Comparison of ENCODE assay signal across 16 cellular contexts in genomic region chr18:79108520-79109215, GRCh38.
"Had no signal": no experiment of that assay in that cellular context is flagged by ENCODE, and none has a peak within 500 bp of the region (broad histone marks: within the 10 kb centered on the region; RNA-seq: fewer than 3 reads in every experiment).

No MANE protein-coding gene starts in this region.

- H2AFZ ChIP-seq: neural progenitor cell had no signal

- H3K27ac ChIP-seq: colonic mucosa, esophagus muscularis mucosa, foreskin keratinocyte, neural progenitor cell, ovary had no signal

- H3K36me3 ChIP-seq: colonic mucosa, neural progenitor cell, ovary had no signal

- ATAC-seq: activated CD8-positive, alpha-beta T cell treated with anti-CD3 and anti-CD28 coated beads for 36 hours; foreskin keratinocyte; WTC11 had no signal

- H3K9me3 ChIP-seq: colonic mucosa, esophagus muscularis mucosa, ovary had no signal

- H3K9ac ChIP-seq: neural progenitor cell had no signal

- H3K4me3 ChIP-seq: colonic mucosa, esophagus muscularis mucosa, neural progenitor cell, ovary, skin epidermis had no signal

- H3K4me1 ChIP-seq: colonic mucosa, foreskin keratinocyte, neural progenitor cell had no signal

- H3K4me2 ChIP-seq: neural progenitor cell had no signal

- DNase-seq: activated CD4-positive, alpha-beta T cell treated with anti-CD3 and anti-CD28 coated beads for 4 hours; activated CD8-positive, alpha-beta T cell treated with anti-CD3 and anti-CD28 coated beads for 36 hours; activated effector memory CD4-positive, alpha-beta T cell treated with anti-CD3 and anti-CD28 coated beads, Interleukin-2, amount 50 U/mL, for 16 hours; activated T-cell treated with anti-CD3 and anti-CD28 coated beads, Interleukin-2, amount 50 U/mL, for 48 hours; amniotic stem cell; central memory CD4-positive, alpha-beta T cell; colonic mucosa; foreskin keratinocyte; ovary; stimulated activated CD4-positive, alpha-beta T cell treated with anti-CD3 and anti-CD28 coated beads, Interleukin-4, amount 100 ng/mL, for 24 hours; stimulated activated CD8-positive, alpha-beta memory T cell treated with anti-CD3 and anti-CD28 coated beads, Interleukin-4, amount 100 ng/mL, for 48 hours; T-helper 2 cell had no signal

- H3K27me3 ChIP-seq: colonic mucosa, esophagus muscularis mucosa, foreskin keratinocyte, neural progenitor cell had no signal
